Comparison of ENCODE assay signal across 19 cellular contexts in the genomic region with DNA sequence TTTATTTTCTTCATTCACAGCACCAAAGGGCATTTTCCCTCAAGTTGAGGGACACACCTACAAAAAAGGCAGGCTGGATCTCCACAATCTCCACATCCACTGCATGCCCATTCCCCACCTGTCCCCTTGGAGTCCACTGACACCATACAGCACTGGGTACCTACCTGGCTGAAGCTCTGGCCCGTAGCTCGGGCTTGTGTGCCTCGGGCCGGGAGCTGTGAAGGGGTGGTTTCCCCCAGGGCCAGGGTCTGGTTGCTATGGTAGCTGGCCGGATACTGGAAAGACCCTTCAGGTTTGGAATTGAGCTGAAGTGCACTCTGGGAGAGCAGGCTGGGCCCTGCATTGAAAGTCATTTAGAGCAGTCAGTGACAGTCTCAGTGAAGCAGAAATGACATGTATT.
"Had no signal": no experiment of that assay in that cellular context is flagged by ENCODE, and none has a peak within 500 bp of the region (broad histone marks: within the 10 kb centered on the region; RNA-seq: fewer than 3 reads in every experiment).

No MANE protein-coding gene starts in this region.

- DNase-seq: dermis blood vessel endothelial cell; effector memory CD4-positive, alpha-beta T cell; esophagus squamous epithelium; head of caudate nucleus; kidney; left lung; mesenchymal stem cell; mucosa of descending colon; naive B cell; nucleus accumbens; right cardiac atrium; sigmoid colon; stimulated activated CD4-positive, alpha-beta T cell treated with anti-CD3 and anti-CD28 coated beads, Interleukin-2, amount 100 ng/mL, for 24 hours; stimulated activated CD4-positive, alpha-beta T cell treated with anti-CD3 and anti-CD28 coated beads, Interleukin-4, amount 100 ng/mL, for 24 hours; stimulated activated naive CD4-positive, alpha-beta T cell treated with Interleukin-2 at 50 U/mL for 16 hours; stomach; thyroid gland; trophoblast cell had no signal

- ATAC-seq: left lung; mucosa of descending colon; right cardiac atrium; stimulated activated effector memory CD8-positive, alpha-beta T cell treated with anti-CD3 and anti-CD28 coated beads, Interleukin-12 subunit alpha, Interleukin-12 subunit beta, amount 100 ng/mL, for 72 hours had no signal
